In genomic region chr9:42443414-42443813, GRCh38 we compare ENCODE assay signal across 8 cellular contexts.
DNase-seq lines count a peak whose midpoint lies in the region; ATAC-seq and TF ChIP-seq lines count a peak whose summit lies in the region.
"Not testable (repeated sequence)": the region's sequence is repeated elsewhere in the genome, so short reads cannot be mapped to it uniquely, and the experiment has no call there.

No MANE protein-coding gene starts in this region.

- H3K4me3 ChIP-seq in GM12865 (ENCODE audit: low read depth, low read length); Karpas-422 (ENCODE audit: low read length): not testable (repeated sequence)

- DNase-seq in GM12865 (ENCODE audit: low read depth) (peak; percentile 67), Karpas-422 (peak; percentile 43), OCI-M1 (lab: John Stamatoyannopoulos, UW) (peak; percentile 68), medulla oblongata (ENCODE audit: extremely low spot score) (peak; percentile 57)

- H3K4me2 ChIP-seq in Karpas-422 (ENCODE audit: low read depth, low read length, poor library complexity, severe bottlenecking) = not testable (repeated sequence)

- not testable (repeated sequence) for H2AFZ ChIP-seq in Karpas-422 (ENCODE audit: low read length)

- not testable (repeated sequence) for H3K9me3 ChIP-seq in Karpas-422 (ENCODE audit: low read length)

- not testable (repeated sequence) for H3K79me2 ChIP-seq in Karpas-422 (ENCODE audit: low read length)

- not testable (repeated sequence) for H3K9me2 ChIP-seq in Karpas-422 (replicated peaks; ENCODE audit: insufficient read depth, low read length)

- not testable (repeated sequence) for H3K4me1 ChIP-seq in Karpas-422 (ENCODE audit: low read length)

- not testable (repeated sequence) for TF ChIP-seq CTCF in GM12865 (IDR thresholded peaks at IDR 0.05; ENCODE audit: insufficient read depth, low read depth, low read length, missing control alignments)

- H4K20me1 ChIP-seq in Karpas-422 (ENCODE audit: insufficient read depth, low read depth, low read length) = not testable (repeated sequence)

- ATAC-seq in GM18909 (IDR thresholded peaks at IDR 0.05; ENCODE audit: poor library complexity, unreplicated experiment) (peak; percentile 79), GM21423 (IDR thresholded peaks at IDR 0.05; ENCODE audit: unreplicated experiment) (peak; percentile 93), HG02642 (IDR thresholded peaks at IDR 0.05; ENCODE audit: poor library complexity, unreplicated experiment) (peak; percentile 69), HG03135 (IDR thresholded peaks at IDR 0.05; ENCODE audit: unreplicated experiment) (peak; percentile 67)

- H3K27me3 ChIP-seq in Karpas-422 (ENCODE audit: low read length) = not testable (repeated sequence)

- not testable (repeated sequence) for H3K27ac ChIP-seq in Karpas-422 (ENCODE audit: low read length)

- not testable (repeated sequence) for H3K9ac ChIP-seq in Karpas-422 (ENCODE audit: low read length)

- not testable (repeated sequence) for H3K36me3 ChIP-seq in Karpas-422 (ENCODE audit: insufficient read depth, low read length)
